21 cellular contexts compared by ENCODE assay signal in the genomic region with DNA sequence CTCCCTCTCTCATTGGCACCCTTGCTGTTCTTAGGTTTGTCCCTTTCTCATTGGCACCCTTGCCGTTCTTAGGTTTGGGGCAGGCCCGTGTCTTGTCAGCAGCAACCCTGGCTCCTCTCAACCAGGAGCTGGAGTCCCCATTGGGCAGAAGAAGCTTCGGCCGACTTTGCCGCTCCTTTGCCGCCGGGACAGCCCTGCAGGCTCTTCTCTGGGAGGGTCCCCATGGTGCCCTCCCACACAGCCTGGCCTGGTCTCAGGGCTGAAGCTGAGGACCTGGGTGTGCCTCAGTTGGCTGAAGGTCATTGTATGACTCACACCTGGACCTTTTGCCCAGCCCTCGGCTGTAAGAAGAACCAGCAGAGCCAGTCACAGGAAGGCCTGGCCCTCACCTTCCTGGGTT. TPM values are rescaled to one million over a fixed set of nuclear protein-coding genes. Genes with fewer than 3 reads are reported as not detected.
DNase-seq lines count a peak whose midpoint lies in the region; ATAC-seq and TF ChIP-seq lines count a peak whose summit lies in the region.
"Had no signal": no experiment of that assay in that cellular context is flagged by ENCODE, and none has a peak within 500 bp of the region (broad histone marks: within the 10 kb centered on the region; RNA-seq: fewer than 3 reads in every experiment).

No MANE protein-coding gene starts in this region.

- H3K4me3 Mint-ChIP-seq in activated naive CD8-positive, alpha-beta T cell treated with anti-CD3 and anti-CD28 coated beads for 36 hours = no peak overlapping the region
- H3K4me3 Mint-ChIP-seq: activated CD4-positive, alpha-beta memory T cell treated with anti-CD3 and anti-CD28 coated beads for 36 hours; activated T-cell treated with anti-CD3 and anti-CD28 coated beads, Interleukin-2, amount 50 U/mL, for 4 hours; CD14-positive monocyte; stimulated activated memory B cell treated with anti-CD40 and anti-IgM and Interleukin-4, amounts not matched to agents 10 μg/mL and 1 μg/mL and 100 μg/mL, for 72 hours had no signal

- ATAC-seq in Right ventricle myocardium inferior (peak; percentile 14), esophagus mucosa (peak; percentile 90), HG03280 (IDR thresholded peaks at IDR 0.05; ENCODE audit: unreplicated experiment) (no peak)
- ATAC-seq: activated naive CD4-positive, alpha-beta T cell treated with anti-CD3 and anti-CD28 coated beads, Interleukin-2, amount 50 U/mL, for 72 hours; Panc1; stimulated activated memory B cell treated with anti-CD40 and anti-IgM and Interleukin-4, amounts not matched to agents 10 μg/mL and 1 μg/mL and 100 μg/mL, for 72 hours had no signal

- DNase-seq in Right ventricle myocardium inferior (ENCODE audit: missing footprints) (no peak), left ventricle myocardium inferior (no peak), mucosa of gallbladder (ENCODE audit: low spot score) (peak; percentile 42), ureter (ENCODE audit: low spot score) (peak; percentile 52)
- DNase-seq in activated naive CD8-positive, alpha-beta T cell treated with anti-CD3 and anti-CD28 coated beads for 36 hours = no peak
- no peak for DNase-seq in activated naive CD4-positive, alpha-beta T cell (lab: John Stamatoyannopoulos, UW)
- DNase-seq: activated CD4-positive, alpha-beta memory T cell treated with anti-CD3 and anti-CD28 coated beads for 36 hours; activated T-cell treated with anti-CD3 and anti-CD28 coated beads, Interleukin-2, amount 50 U/mL, for 4 hours; effector CD8-positive, alpha-beta T cell; NCI-H1105 treated with DMSO at 0.1 percent for 48 hours had no signal

- no peak overlapping the region for H3K27ac Mint-ChIP-seq in activated naive CD8-positive, alpha-beta T cell treated with anti-CD3 and anti-CD28 coated beads for 36 hours
- H3K27ac Mint-ChIP-seq: activated CD4-positive, alpha-beta memory T cell treated with anti-CD3 and anti-CD28 coated beads for 36 hours; CD14-positive monocyte; stimulated activated memory B cell treated with anti-CD40 and anti-IgM and Interleukin-4, amounts not matched to agents 10 μg/mL and 1 μg/mL and 100 μg/mL, for 72 hours had no signal

- no peaks in the 10 kb centered on the region for H3K36me3 ChIP-seq in left ventricle myocardium inferior
- H3K36me3 ChIP-seq: cardiac muscle cell had no signal

- H3K4me1 Mint-ChIP-seq in activated naive CD8-positive, alpha-beta T cell treated with anti-CD3 and anti-CD28 coated beads for 36 hours = no peaks in the 10 kb centered on the region
- H3K4me1 Mint-ChIP-seq: CD14-positive monocyte had no signal

- no peak for TF ChIP-seq CTCF in left ventricle myocardium inferior (IDR thresholded peaks at IDR 0.05; ENCODE audit: borderline replicate concordance)

- no peaks in the 10 kb centered on the region for H3K36me3 Mint-ChIP-seq in activated naive CD8-positive, alpha-beta T cell treated with anti-CD3 and anti-CD28 coated beads for 36 hours
- H3K36me3 Mint-ChIP-seq: activated CD4-positive, alpha-beta memory T cell treated with anti-CD3 and anti-CD28 coated beads for 36 hours; activated naive CD4-positive, alpha-beta T cell treated with anti-CD3 and anti-CD28 coated beads, Interleukin-2, amount 50 U/mL, for 72 hours; CD14-positive monocyte; immature natural killer cell; stimulated activated memory B cell treated with anti-CD40 and anti-IgM and Interleukin-4, amounts not matched to agents 10 μg/mL and 1 μg/mL and 100 μg/mL, for 72 hours had no signal

- no peaks in the 10 kb centered on the region for H3K27me3 Mint-ChIP-seq in activated naive CD8-positive, alpha-beta T cell treated with anti-CD3 and anti-CD28 coated beads for 36 hours
- H3K27me3 Mint-ChIP-seq: stimulated activated memory B cell treated with anti-CD40 and anti-IgM and Interleukin-4, amounts not matched to agents 10 μg/mL and 1 μg/mL and 100 μg/mL, for 72 hours had no signal

- H3K9me3 ChIP-seq in left ventricle myocardium inferior (replicated peaks) = no peaks in the 10 kb centered on the region

- intact Hi-C loops in Right ventricle myocardium inferior (cut with DNase I) = no loop called here
- intact Hi-C loops in left ventricle myocardium inferior (cut with micrococcal nuclease) = no loop called here

- peaks cover 57% of the 10 kb centered on the region for H3K4me1 ChIP-seq in left ventricle myocardium inferior
- H3K4me1 ChIP-seq: parathyroid adenoma had no signal

- H3K4me3 ChIP-seq in left ventricle myocardium inferior = no peak overlapping the region
- H3K4me3 ChIP-seq: cardiac muscle cell had no signal

- no peaks in the 10 kb centered on the region for H3K9me3 Mint-ChIP-seq in activated naive CD8-positive, alpha-beta T cell treated with anti-CD3 and anti-CD28 coated beads for 36 hours
- H3K9me3 Mint-ChIP-seq: activated CD4-positive, alpha-beta memory T cell treated with anti-CD3 and anti-CD28 coated beads for 36 hours; activated naive CD4-positive, alpha-beta T cell treated with anti-CD3 and anti-CD28 coated beads, Interleukin-2, amount 50 U/mL, for 72 hours; activated T-cell treated with anti-CD3 and anti-CD28 coated beads, Interleukin-2, amount 50 U/mL, for 4 hours; CD14-positive monocyte; immature natural killer cell; stimulated activated memory B cell treated with anti-CD40 and anti-IgM and Interleukin-4, amounts not matched to agents 10 μg/mL and 1 μg/mL and 100 μg/mL, for 72 hours had no signal

- no peak overlapping the region for H3K27ac ChIP-seq in left ventricle myocardium inferior (replicated peaks)
- H3K27ac ChIP-seq: cardiac muscle cell, HL-60, KMS-11, parathyroid adenoma had no signal

- H3K27me3 ChIP-seq in left ventricle myocardium inferior (ENCODE audit: low read depth) = peaks cover 5% of the 10 kb centered on the region
- H3K27me3 ChIP-seq: cardiac muscle cell had no signal

RNA-seq across cellular contexts. Expression of a gene that starts 59.6 kb away (rescaled TPM):
- total RNA-seq in Right ventricle myocardium inferior (129 TPM), left ventricle myocardium inferior (116 TPM), esophagus mucosa (36.0 TPM), mucosa of gallbladder (0.37 TPM), ureter (0.52 TPM)
- total RNA-seq in activated naive CD8-positive, alpha-beta T cell treated with anti-CD3 and anti-CD28 coated beads for 36 hours = under 1 TPM; 0.33 to 0.44 TPM

Comparison
In these comparisons a context has a peak if more than half of its experiments do, and no peak if none do; other contexts are left out.
1. DNase-seq: peak in mucosa of gallbladder (single experiment) and ureter (single experiment); none in Right ventricle myocardium inferior (single experiment), left ventricle myocardium inferior (single experiment), activated naive CD8-positive, alpha-beta T cell treated with anti-CD3 and anti-CD28 coated beads for 36 hours (single experiment) and activated naive CD4-positive, alpha-beta T cell (0 of 4).
2. RNA of a gene that starts 59.6 kb away (total RNA-seq): 129 TPM in Right ventricle myocardium inferior (single experiment), 116 TPM in left ventricle myocardium inferior (single experiment) and 36.0 TPM in esophagus mucosa (single experiment); 0.52 TPM in ureter (single experiment), 0.33 to 0.44 TPM in activated naive CD8-positive, alpha-beta T cell treated with anti-CD3 and anti-CD28 coated beads for 36 hours and 0.37 TPM in mucosa of gallbladder (single experiment); every median in the first group is over 10 times any median in the second.